In genomic region chr5:33772276-33772990, GRCh38 we compare ENCODE assay signal across 18 cellular contexts.
DNase-seq lines count a peak whose midpoint lies in the region; ATAC-seq and TF ChIP-seq lines count a peak whose summit lies in the region.
"Had no signal": no experiment of that assay in that cellular context is flagged by ENCODE, and none has a peak within 500 bp of the region (broad histone marks: within the 10 kb centered on the region; RNA-seq: fewer than 3 reads in every experiment).

No MANE protein-coding gene starts in this region.

- H3K4ac ChIP-seq in IMR-90 (ENCODE audit: low read depth, low read length) = peak overlapping the region; percentile 30

- POLR2A ChIA-PET in IMR-90 (lab: Charles Lee; ENCODE audit: unreplicated experiment) = no interaction called here

- H3K56ac ChIP-seq in IMR-90 (ENCODE audit: extremely low read depth, insufficient read depth, low read length) = no peak overlapping the region

- no peak overlapping the region for H2AK9ac ChIP-seq in IMR-90 (replicated peaks; ENCODE audit: low read depth, low read length, poor library complexity)

- dilution Hi-C loops in IMR-90 (cut with HindIII; ENCODE audit: low sequenced_read_pairs, unreplicated experiment) = no loop called here

- H3K9ac ChIP-seq in IMR-90 (ENCODE audit: low read depth, low read length) = no peak overlapping the region

- H3K36me3 ChIP-seq in IMR-90 (ENCODE audit: control insufficient read depth, insufficient read depth, low read length) = no peaks in the 10 kb centered on the region
- H3K36me3 ChIP-seq in MG63 = no peaks in the 10 kb centered on the region
- H3K36me3 ChIP-seq: ovary had no signal

- no peaks in the 10 kb centered on the region for H3K36me3 Mint-ChIP-seq in activated CD4-positive, alpha-beta T cell treated with anti-CD3 and anti-CD28 coated beads, Interleukin-2, amount 10 ng/mL, durations not matched to agents 24 days and 14 days (ENCODE audit: low read depth)
- H3K36me3 Mint-ChIP-seq: immature natural killer cell had no signal

- WGBS in IMR-90 (ENCODE audit: extremely low coverage in 2 of 2, insufficient read length in 1 of 2), 2 experiments = 0% methylated on average over 1 of the region's 3 CpGs; no CpG with 5 or more reads in 1 of the 2 experiments

- H3K27me3 Mint-ChIP-seq in activated CD4-positive, alpha-beta T cell treated with anti-CD3 and anti-CD28 coated beads, Interleukin-2, amount 10 ng/mL, durations not matched to agents 24 days and 14 days = peaks cover 3% of the 10 kb centered on the region

- peak overlapping the region; percentile 43 for H3K14ac ChIP-seq in IMR-90 (replicated peaks; ENCODE audit: low read depth, low read length)

- no peaks in the 10 kb centered on the region for H3K4me1 Mint-ChIP-seq in activated CD4-positive, alpha-beta T cell treated with anti-CD3 and anti-CD28 coated beads, Interleukin-2, amount 10 ng/mL, durations not matched to agents 24 days and 14 days
- H3K4me1 Mint-ChIP-seq: immature natural killer cell had no signal

- peak overlapping the region; percentile 43; the same call in 1 of the 2 replicates for H2BK20ac ChIP-seq in IMR-90 (ENCODE audit: low read depth, low read length)

- in situ Hi-C loops in IMR-90 (cut with MboI; ENCODE audit: low sequenced_read_pairs) = no loop called here

- ATAC-seq in IMR-90 (ENCODE audit: low read depth) (peak; percentile 57), GM21447 (IDR thresholded peaks at IDR 0.05; ENCODE audit: unreplicated experiment) (no peak)
- ATAC-seq: activated T-cell treated with anti-CD3 and anti-CD28 coated beads, Interleukin-2, amount 50 U/mL, for 72 hours had no signal

- H3K9me1 ChIP-seq in IMR-90 (ENCODE audit: insufficient read depth, low read length) = peaks cover 15% of the 10 kb centered on the region

- TF ChIP-seq RAD21 in IMR-90 (IDR thresholded peaks at IDR 0.05; ENCODE audit: low read length) = no peak

- CTCF ChIA-PET in IMR-90 (lab: Yijun Ruan, JAX) = interaction anchor here (0.5 to 1.2 kb wide), 3 partner anchors 46 to 197 kb away, joined by 3 to 4 read pairs (median 4); no protein-coding TSS in a partner anchor

- H4K8ac ChIP-seq in IMR-90 (ENCODE audit: low read depth in 2 of 2, low read length in 2 of 2) = peak overlapping the region in 1 of 2 experiments; percentile 28; a peak in 1 of 4 replicates

- H2AFZ ChIP-seq in IMR-90 (replicated peaks; ENCODE audit: low read length, poor library complexity) = no peak overlapping the region

- no peaks in the 10 kb centered on the region for H3K9me3 ChIP-seq in IMR-90 (ENCODE audit: control insufficient read depth, insufficient read depth, low read length)
- H3K9me3 ChIP-seq in MG63 = no peaks in the 10 kb centered on the region
- H3K9me3 ChIP-seq: ovary had no signal

- intact Hi-C loops in IMR-90 (cut with micrococcal nuclease) = no loop called here
- intact Hi-C loops in activated CD4-positive, alpha-beta T cell treated with anti-CD3 and anti-CD28 coated beads, Interleukin-2, amount 10 ng/mL, durations not matched to agents 24 days and 14 days (cut with micrococcal nuclease) = no loop called here

- TF ChIP-seq CTCF in IMR-90 (conservative IDR thresholded peaks at IDR 0.05; ENCODE audit: low read depth, low read length) = no peak
- TF ChIP-seq CTCF in cardiac fibroblast (IDR thresholded peaks at IDR 0.05; ENCODE audit: low read depth, low read length) = no peak

- H3K27ac Mint-ChIP-seq in activated CD4-positive, alpha-beta T cell treated with anti-CD3 and anti-CD28 coated beads, Interleukin-2, amount 10 ng/mL, durations not matched to agents 24 days and 14 days = no peak overlapping the region
- H3K27ac Mint-ChIP-seq: activated T-cell treated with anti-CD3 and anti-CD28 coated beads, Interleukin-2, amount 50 U/mL, for 72 hours; H9; immature natural killer cell had no signal

- DNase-seq in Daoy (ENCODE audit: low read depth) = peak; percentile 43
- peak; percentile 80 for DNase-seq in IMR-90
- DNase-seq in cardiac fibroblast (ENCODE audit: low read depth in 2 of 2) = peak; percentile 81 to 84
- DNase-seq in myocyte (ENCODE audit: low read depth) = peak; percentile 47
- DNase-seq in NCI-H1105 treated with DMSO at 0.1 percent for 48 hours (lab: John Stamatoyannopoulos, UW) = no peak
- DNase-seq in activated CD4-positive, alpha-beta T cell treated with anti-CD3 and anti-CD28 coated beads, Interleukin-2, amount 10 ng/mL, durations not matched to agents 24 days and 14 days = no peak
- DNase-seq in MG63 = no peak
- DNase-seq: activated CD4-positive, alpha-beta T cell treated with anti-CD3 and anti-CD28 coated beads, Interleukin-2, amount 50 U/mL, for 1 hour; activated T-cell treated with anti-CD3 and anti-CD28 coated beads, Interleukin-2, amount 50 U/mL, for 72 hours; amygdala; foreskin melanocyte; H9; immature natural killer cell; Kasumi-1; NCI-H2029; NCI-H748 treated with DMSO at 0.1 percent for 48 hours; ovary had no signal

- H2BK120ac ChIP-seq in IMR-90 (ENCODE audit: low read depth, low read length) = peak overlapping the region; percentile 30

- H4K20me1 ChIP-seq in IMR-90 (ENCODE audit: insufficient read depth, low read length) = peaks cover 4% of the 10 kb centered on the region; the same call in 1 of the 2 replicates

- H3K4me3 Mint-ChIP-seq in activated CD4-positive, alpha-beta T cell treated with anti-CD3 and anti-CD28 coated beads, Interleukin-2, amount 10 ng/mL, durations not matched to agents 24 days and 14 days = no peak overlapping the region
- H3K4me3 Mint-ChIP-seq: activated T-cell treated with anti-CD3 and anti-CD28 coated beads, Interleukin-2, amount 50 U/mL, for 72 hours; H9; immature natural killer cell had no signal

- no peak for TF ChIP-seq POLR2A in IMR-90 (IDR thresholded peaks at IDR 0.05; ENCODE audit: low read depth, low read length)

- H2BK15ac ChIP-seq in IMR-90 (ENCODE audit: low read depth, low read length) = peak overlapping the region; percentile 80; the same call in 1 of the 3 replicates

- no peak overlapping the region for H4K5ac ChIP-seq in IMR-90 (ENCODE audit: low read depth, low read length)

- H3K4me2 ChIP-seq in IMR-90 (ENCODE audit: low read depth, low read length) = peak overlapping the region; percentile 50; the same call in 1 of the 2 replicates

- peak overlapping the region; percentile 37 for H4K91ac ChIP-seq in IMR-90 (ENCODE audit: insufficient read depth, low read depth, low read length)

- H2AK5ac ChIP-seq in IMR-90 (ENCODE audit: low read depth, low read length) = peak overlapping the region; percentile 95

- no TSS peak for BruUV-seq in IMR-90 (replicated peaks; lab: Mats Ljungman, UMichigan)

- H3K79me1 ChIP-seq in IMR-90 (ENCODE audit: low read depth in 1 of 2, low read length in 2 of 2) = peaks cover 10 to 39% of the 10 kb centered on the region in 2 experiments; a peak in 3 of 4 replicates

- peak overlapping the region; percentile 49; the same call in 1 of the 2 replicates for H3K23ac ChIP-seq in IMR-90 (ENCODE audit: low read depth, low read length)

- H3K18ac ChIP-seq in IMR-90 (ENCODE audit: low read depth, low read length) = peak overlapping the region; percentile 63; the same call in 1 of the 2 replicates

- no peak overlapping the region for H3K27ac ChIP-seq in IMR-90 (ENCODE audit: insufficient read depth, low read length)
- H3K27ac ChIP-seq: ovary had no signal

- H3K4me1 ChIP-seq in IMR-90 (ENCODE audit: control insufficient read depth, insufficient read depth, low read length) = peaks cover 11% of the 10 kb centered on the region

- no peak overlapping the region for H3K4me3 ChIP-seq in IMR-90 (ENCODE audit: insufficient read depth, low read depth, low read length)
- H3K4me3 ChIP-seq in cardiac fibroblast (replicated peaks in 1 of 2; ENCODE audit: low read depth in 2 of 2, low read length in 2 of 2) = no peak overlapping the region
- no peak overlapping the region for H3K4me3 ChIP-seq in MG63
- H3K4me3 ChIP-seq: ovary had no signal

- H2BK5ac ChIP-seq in IMR-90 (ENCODE audit: low read depth, low read length, poor library complexity, severe bottlenecking) = no peak overlapping the region

- no peaks in the 10 kb centered on the region for H3K27me3 ChIP-seq in IMR-90 (ENCODE audit: control insufficient read depth, insufficient read depth, low read length)
- peaks cover 5% of the 10 kb centered on the region; the same call in 1 of the 2 replicates for H3K27me3 ChIP-seq in MG63
- H3K27me3 ChIP-seq: ovary had no signal

- no peaks in the 10 kb centered on the region for H3K9me3 Mint-ChIP-seq in activated CD4-positive, alpha-beta T cell treated with anti-CD3 and anti-CD28 coated beads, Interleukin-2, amount 10 ng/mL, durations not matched to agents 24 days and 14 days

TF ChIP-seq in IMR-90, 13 proteins besides CTCF, POLR2A, EP300 and RAD21 (continues in another document):
- TF ChIP-seq CHD1 (IDR thresholded peaks at IDR 0.05; ENCODE audit: low read depth, low read length) = no peak
- no peak for TF ChIP-seq NFE2L2 (IDR thresholded peaks at IDR 0.05; ENCODE audit: low read depth, low read length)
- TF ChIP-seq MAZ (IDR thresholded peaks at IDR 0.05; ENCODE audit: borderline replicate concordance, low read depth, low read length) = no peak
- TF ChIP-seq ELK1 (IDR thresholded peaks at IDR 0.05; ENCODE audit: borderline replicate concordance, low read depth, low read length) = no peak
- no peak for TF ChIP-seq RCOR1 (IDR thresholded peaks at IDR 0.05; ENCODE audit: insufficient replicate concordance, low read length)
- TF ChIP-seq FOS (IDR thresholded peaks at IDR 0.05; ENCODE audit: low read depth, low read length) = no peak
- TF ChIP-seq BHLHE40 (IDR thresholded peaks at IDR 0.05; ENCODE audit: low read depth, low read length) = no peak
- no peak for TF ChIP-seq USF2 (IDR thresholded peaks at IDR 0.05; ENCODE audit: low read depth, low read length)
- TF ChIP-seq RFX5 (IDR thresholded peaks at IDR 0.05; ENCODE audit: low read depth, low read length) = no peak
- no peak for TF ChIP-seq MAFK (IDR thresholded peaks at IDR 0.05; ENCODE audit: low read depth, low read length)
- TF ChIP-seq SMC3 (IDR thresholded peaks at IDR 0.05; ENCODE audit: low read depth, low read length) = no peak

Comparison
In these comparisons a context has a peak if more than half of its experiments do, and no peak if none do; other contexts are left out.
1. DNase-seq: peak in Daoy (single experiment), IMR-90 (single experiment), cardiac fibroblast (2 of 2) and myocyte (single experiment); none in NCI-H1105 treated with DMSO at 0.1 percent for 48 hours (single experiment), activated CD4-positive, alpha-beta T cell treated with anti-CD3 and anti-CD28 coated beads, Interleukin-2, amount 10 ng/mL, durations not matched to agents 24 days and 14 days (single experiment) and MG63 (single experiment).